In genomic region chr4:55435136-55435535, GRCh38 we compare ENCODE assay signal across 8 cellular contexts.
DNase-seq lines count a peak whose midpoint lies in the region; ATAC-seq lines count a peak whose summit lies in the region.

No MANE protein-coding gene starts in this region.

- peak overlapping the region; percentile 18 for H3K27ac Mint-ChIP-seq in activated naive CD8-positive, alpha-beta T cell

- H3K4me1 Mint-ChIP-seq in activated naive CD8-positive, alpha-beta T cell (ENCODE audit: low read depth) = peaks cover 18% of the 10 kb centered on the region

- peak; percentile 55 for ATAC-seq in HG03045 (IDR thresholded peaks at IDR 0.05; ENCODE audit: unreplicated experiment)

- DNase-seq in activated T-cell treated with anti-CD3 and anti-CD28 coated beads for 24 hours (ENCODE audit: low read depth) (peak; percentile 3), activated T-cell treated with anti-CD3 and anti-CD28 coated beads for 4 hours (no peak), medulla oblongata (ENCODE audit: extremely low spot score) (peak; percentile 21), CD1c-positive myeloid dendritic cell (ENCODE audit: extremely low spot score) (no peak), NCI-H1417 treated with DMSO at 0.1 percent for 48 hours (lab: John Stamatoyannopoulos, UW) (no peak), NCI-H774 (lab: John Stamatoyannopoulos, UW) (no peak)

- H3K27me3 Mint-ChIP-seq in activated naive CD8-positive, alpha-beta T cell = no peaks in the 10 kb centered on the region

- peaks cover 5% of the 10 kb centered on the region for H3K36me3 Mint-ChIP-seq in activated naive CD8-positive, alpha-beta T cell

- H3K9me3 Mint-ChIP-seq in activated naive CD8-positive, alpha-beta T cell (ENCODE audit: low read depth) = no peaks in the 10 kb centered on the region

- no peak overlapping the region for H3K4me3 Mint-ChIP-seq in activated naive CD8-positive, alpha-beta T cell

Comparison
In these comparisons a context has a peak if more than half of its experiments do, and no peak if none do; other contexts are left out.
1. DNase-seq: peak in activated T-cell treated with anti-CD3 and anti-CD28 coated beads for 24 hours (single experiment) and medulla oblongata (single experiment); none in activated T-cell treated with anti-CD3 and anti-CD28 coated beads for 4 hours (single experiment), CD1c-positive myeloid dendritic cell (single experiment), NCI-H1417 treated with DMSO at 0.1 percent for 48 hours (single experiment) and NCI-H774 (single experiment).